In the genomic region with DNA sequence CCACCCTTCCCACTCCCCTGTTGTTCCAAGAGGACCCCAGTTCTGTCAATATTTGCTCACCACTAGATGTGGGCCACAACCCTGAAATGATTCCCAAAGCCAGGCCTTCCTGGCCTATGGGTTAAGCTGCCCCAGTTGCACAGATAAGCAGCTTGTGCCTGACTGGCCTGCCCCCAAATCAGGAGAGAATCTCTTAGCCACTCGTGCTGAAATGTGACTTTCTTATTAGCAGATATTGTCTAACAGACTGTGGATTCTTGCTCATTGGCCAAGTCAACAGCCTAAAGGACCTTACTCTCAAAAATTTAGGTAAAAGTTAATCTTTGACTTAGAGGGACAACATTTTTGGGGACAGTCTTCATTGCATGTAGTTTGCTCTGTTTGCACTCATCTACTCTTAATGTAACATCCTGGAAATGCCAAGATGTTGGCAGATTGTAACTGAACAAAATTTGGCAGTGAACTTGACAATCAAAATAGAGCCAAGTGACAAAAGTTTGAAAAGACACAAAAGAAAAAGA, we compare ENCODE assay signal across 1 cellular context.
TF ChIP-seq lines count a peak whose summit lies in the region.

No MANE protein-coding gene starts in this region.

TF ChIP-seq in HepG2, 621 proteins besides CTCF, POLR2A, EP300 and RAD21 (continued from another document and continues in another):
- TF ChIP-seq GMEB2 (CRISPR knock-in tag; IDR thresholded peaks at IDR 0.05; ENCODE audit: low read depth) (no peak), NCOA2 (CRISPR knock-in tag; IDR thresholded peaks at IDR 0.05) (peak; percentile 90), ZFP90 (CRISPR knock-in tag; IDR thresholded peaks at IDR 0.05; ENCODE audit: borderline replicate concordance) (no peak), ZNF230 (CRISPR knock-in tag; IDR thresholded peaks at IDR 0.05) (0 out of 2 replicates have a peak, but pooled peaks have one; percentile 39), ZNF142 (CRISPR knock-in tag; IDR thresholded peaks at IDR 0.05) (no peak), GZF1 (CRISPR knock-in tag; IDR thresholded peaks at IDR 0.05) (no peak), CREM (IDR thresholded peaks at IDR 0.05) (peak; percentile 74), CREM (CRISPR knock-in tag; IDR thresholded peaks at IDR 0.05) (no peak), SMAD1 (CRISPR knock-in tag; IDR thresholded peaks at IDR 0.05; ENCODE audit: borderline replicate concordance, low read depth) (no peak), ZNF567 (CRISPR knock-in tag; IDR thresholded peaks at IDR 0.05; ENCODE audit: borderline replicate concordance) (no peak), PPARG (CRISPR knock-in tag; conservative IDR thresholded peaks at IDR 0.05) (peak; percentile 80), ZNF580 (CRISPR knock-in tag; IDR thresholded peaks at IDR 0.05; ENCODE audit: borderline replicate concordance, low read depth) (0 out of 2 replicates have a peak, but pooled peaks have one; percentile 46), POGK (CRISPR knock-in tag; conservative IDR thresholded peaks at IDR 0.05) (peak; percentile 54; the same call in 1 of the 2 replicates), ZNF878 (CRISPR knock-in tag; IDR thresholded peaks at IDR 0.05) (0 out of 2 replicates have a peak, but pooled peaks have one; percentile 49), ZNF570 (CRISPR knock-in tag; IDR thresholded peaks at IDR 0.05; ENCODE audit: borderline replicate concordance) (no peak), ZBTB38 (CRISPR knock-in tag; IDR thresholded peaks at IDR 0.05) (no peak), HNRNPLL (IDR thresholded peaks at IDR 0.05; ENCODE audit: low read depth, low read length, poor library complexity, severe bottlenecking) (no peak), AGO1 (IDR thresholded peaks at IDR 0.05; ENCODE audit: low read depth, low read length, poor library complexity, severe bottlenecking) (no peak), ZNF746 (CRISPR knock-in tag; IDR thresholded peaks at IDR 0.05) (no peak), KDM3A (CRISPR knock-in tag; IDR thresholded peaks at IDR 0.05; ENCODE audit: low read depth) (0 out of 2 replicates have a peak, but pooled peaks have one; percentile 59), SYNCRIP (IDR thresholded peaks at IDR 0.05; ENCODE audit: insufficient read depth, low read depth, low read length) (no peak), ISX (CRISPR knock-in tag; conservative IDR thresholded peaks at IDR 0.05) (no peak), EEA1 (CRISPR knock-in tag; IDR thresholded peaks at IDR 0.05; ENCODE audit: borderline replicate concordance) (no peak), ZNF326 (CRISPR knock-in tag; IDR thresholded peaks at IDR 0.05; ENCODE audit: borderline replicate concordance) (no peak), SOX5 (CRISPR knock-in tag; IDR thresholded peaks at IDR 0.05; ENCODE audit: borderline replicate concordance) (peak; percentile 88), ZNF563 (CRISPR knock-in tag; IDR thresholded peaks at IDR 0.05) (no peak), ARID2 (CRISPR knock-in tag; IDR thresholded peaks at IDR 0.05; ENCODE audit: borderline replicate concordance) (0 out of 2 replicates have a peak, but pooled peaks have one; percentile 4), SP1 (IDR thresholded peaks at IDR 0.05) (no peak), SP1 (CRISPR knock-in tag; IDR thresholded peaks at IDR 0.05) (no peak), ZNF253 (CRISPR knock-in tag; IDR thresholded peaks at IDR 0.05; ENCODE audit: borderline replicate concordance) (no peak), TBP (CRISPR knock-in tag; IDR thresholded peaks at IDR 0.05) (no peak), AKAP8 (CRISPR knock-in tag; IDR thresholded peaks at IDR 0.05) (peak; percentile 64; the same call in 1 of the 2 replicates), ISL2 (CRISPR knock-in tag; IDR thresholded peaks at IDR 0.05) (peak; percentile 83), TGIF2 (CRISPR knock-in tag; IDR thresholded peaks at IDR 0.05) (no peak), MIER2 (CRISPR knock-in tag; IDR thresholded peaks at IDR 0.05) (no peak), SNAI1 (CRISPR knock-in tag; IDR thresholded peaks at IDR 0.05; ENCODE audit: borderline replicate concordance) (no peak), JUNB (CRISPR knock-in tag; IDR thresholded peaks at IDR 0.05; ENCODE audit: borderline replicate concordance) (no peak), PCBP2 (optimal IDR thresholded peaks at IDR 0.05; ENCODE audit: low read depth, low read length, poor library complexity, severe bottlenecking) (no peak), IKZF4 (CRISPR knock-in tag; IDR thresholded peaks at IDR 0.05; ENCODE audit: borderline replicate concordance, low read depth, not compliant biosample characterization) (no peak), GABPB1 (CRISPR knock-in tag; IDR thresholded peaks at IDR 0.05) (no peak; the same call in 1 of the 2 replicates), ZNF766 (CRISPR knock-in tag; IDR thresholded peaks at IDR 0.05; ENCODE audit: borderline replicate concordance) (no peak), ZNF251 (CRISPR knock-in tag; IDR thresholded peaks at IDR 0.05) (no peak), YEATS4 (CRISPR knock-in tag; IDR thresholded peaks at IDR 0.05; ENCODE audit: borderline replicate concordance) (no peak), ZNF446 (CRISPR knock-in tag; IDR thresholded peaks at IDR 0.05) (no peak), ZNF512 (CRISPR knock-in tag; IDR thresholded peaks at IDR 0.05) (no peak), IRF2 (CRISPR knock-in tag; IDR thresholded peaks at IDR 0.05) (peak; percentile 74; the same call in 1 of the 2 replicates)
- TF ChIP-seq, protein P1, sequence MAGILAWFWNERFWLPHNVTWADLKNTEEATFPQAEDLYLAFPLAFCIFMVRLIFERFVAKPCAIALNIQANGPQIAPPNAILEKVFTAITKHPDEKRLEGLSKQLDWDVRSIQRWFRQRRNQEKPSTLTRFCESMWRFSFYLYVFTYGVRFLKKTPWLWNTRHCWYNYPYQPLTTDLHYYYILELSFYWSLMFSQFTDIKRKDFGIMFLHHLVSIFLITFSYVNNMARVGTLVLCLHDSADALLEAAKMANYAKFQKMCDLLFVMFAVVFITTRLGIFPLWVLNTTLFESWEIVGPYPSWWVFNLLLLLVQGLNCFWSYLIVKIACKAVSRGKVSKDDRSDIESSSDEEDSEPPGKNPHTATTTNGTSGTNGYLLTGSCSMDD (CRISPR knock-in tag; IDR thresholded peaks at IDR 0.05): no peak
- TF ChIP-seq, protein P2, sequence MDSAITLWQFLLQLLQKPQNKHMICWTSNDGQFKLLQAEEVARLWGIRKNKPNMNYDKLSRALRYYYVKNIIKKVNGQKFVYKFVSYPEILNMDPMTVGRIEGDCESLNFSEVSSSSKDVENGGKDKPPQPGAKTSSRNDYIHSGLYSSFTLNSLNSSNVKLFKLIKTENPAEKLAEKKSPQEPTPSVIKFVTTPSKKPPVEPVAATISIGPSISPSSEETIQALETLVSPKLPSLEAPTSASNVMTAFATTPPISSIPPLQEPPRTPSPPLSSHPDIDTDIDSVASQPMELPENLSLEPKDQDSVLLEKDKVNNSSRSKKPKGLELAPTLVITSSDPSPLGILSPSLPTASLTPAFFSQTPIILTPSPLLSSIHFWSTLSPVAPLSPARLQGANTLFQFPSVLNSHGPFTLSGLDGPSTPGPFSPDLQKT (CRISPR knock-in tag; IDR thresholded peaks at IDR 0.05; ENCODE audit: borderline replicate concordance): no peak
- TF ChIP-seq, protein P3, sequence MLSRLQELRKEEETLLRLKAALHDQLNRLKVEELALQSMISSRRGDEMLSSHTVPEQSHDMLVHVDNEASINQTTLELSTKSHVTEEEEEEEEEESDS (CRISPR knock-in tag; IDR thresholded peaks at IDR 0.05; ENCODE audit: borderline replicate concordance): no peak
- TF ChIP-seq, protein P4, sequence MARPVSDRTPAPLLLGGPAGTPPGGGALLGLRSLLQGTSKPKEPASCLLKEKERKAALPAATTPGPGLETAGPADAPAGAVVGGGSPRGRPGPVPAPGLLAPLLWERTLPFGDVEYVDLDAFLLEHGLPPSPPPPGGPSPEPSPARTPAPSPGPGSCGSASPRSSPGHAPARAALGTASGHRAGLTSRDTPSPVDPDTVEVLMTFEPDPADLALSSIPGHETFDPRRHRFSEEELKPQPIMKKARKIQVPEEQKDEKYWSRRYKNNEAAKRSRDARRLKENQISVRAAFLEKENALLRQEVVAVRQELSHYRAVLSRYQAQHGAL (CRISPR knock-in tag; IDR thresholded peaks at IDR 0.05; ENCODE audit: not compliant biosample characterization): no peak
- TF ChIP-seq, protein P5, sequence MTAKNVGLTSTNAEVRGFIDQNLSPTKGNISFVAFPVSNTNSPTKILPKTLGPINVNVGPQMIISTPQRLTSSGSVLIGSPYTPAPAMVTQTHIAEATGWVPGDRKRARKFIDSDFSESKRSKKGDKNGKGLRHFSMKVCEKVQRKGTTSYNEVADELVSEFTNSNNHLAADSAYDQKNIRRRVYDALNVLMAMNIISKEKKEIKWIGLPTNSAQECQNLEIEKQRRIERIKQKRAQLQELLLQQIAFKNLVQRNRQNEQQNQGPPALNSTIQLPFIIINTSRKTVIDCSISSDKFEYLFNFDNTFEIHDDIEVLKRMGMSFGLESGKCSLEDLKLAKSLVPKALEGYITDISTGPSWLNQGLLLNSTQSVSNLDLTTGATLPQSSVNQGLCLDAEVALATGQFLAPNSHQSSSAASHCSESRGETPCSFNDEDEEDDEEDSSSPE (CRISPR knock-in tag; IDR thresholded peaks at IDR 0.05): no peak; the same call in 1 of the 2 replicates
